In the genomic region with DNA sequence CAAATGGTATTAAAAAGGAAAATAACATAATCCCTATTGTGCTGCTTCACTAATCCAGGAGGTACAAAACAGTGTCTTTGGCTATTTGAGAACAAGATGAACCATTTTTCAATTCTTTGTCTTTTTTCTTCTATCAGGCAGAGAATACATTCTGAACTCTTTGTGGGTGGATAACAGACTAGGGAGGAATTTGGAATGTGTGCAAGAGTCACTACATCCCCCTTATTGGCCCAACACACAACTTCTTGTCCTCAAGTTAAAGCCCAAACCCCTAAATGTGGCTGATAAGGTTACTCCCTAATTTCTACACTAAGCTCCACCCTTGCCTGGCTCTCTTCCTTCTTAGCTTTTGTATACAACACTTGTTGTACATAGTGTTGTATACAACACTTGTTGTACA, we compare ENCODE assay signal across 1 cellular context.
TF ChIP-seq lines count a peak whose summit lies in the region.

No MANE protein-coding gene starts in this region.

TF ChIP-seq in IMR-90, 13 proteins besides CTCF, POLR2A, EP300 and RAD21 (continued from another document):
- TF ChIP-seq, protein P1, sequence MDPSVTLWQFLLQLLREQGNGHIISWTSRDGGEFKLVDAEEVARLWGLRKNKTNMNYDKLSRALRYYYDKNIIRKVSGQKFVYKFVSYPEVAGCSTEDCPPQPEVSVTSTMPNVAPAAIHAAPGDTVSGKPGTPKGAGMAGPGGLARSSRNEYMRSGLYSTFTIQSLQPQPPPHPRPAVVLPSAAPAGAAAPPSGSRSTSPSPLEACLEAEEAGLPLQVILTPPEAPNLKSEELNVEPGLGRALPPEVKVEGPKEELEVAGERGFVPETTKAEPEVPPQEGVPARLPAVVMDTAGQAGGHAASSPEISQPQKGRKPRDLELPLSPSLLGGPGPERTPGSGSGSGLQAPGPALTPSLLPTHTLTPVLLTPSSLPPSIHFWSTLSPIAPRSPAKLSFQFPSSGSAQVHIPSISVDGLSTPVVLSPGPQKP (IDR thresholded peaks at IDR 0.05; ENCODE audit: borderline replicate concordance, low read depth, low read length): no peak
- no peak for TF ChIP-seq RFX5 (IDR thresholded peaks at IDR 0.05; ENCODE audit: low read depth, low read length)
- no peak for TF ChIP-seq MXI1 (IDR thresholded peaks at IDR 0.05; ENCODE audit: borderline replicate concordance, low read depth, low read length)
- TF ChIP-seq, protein P2, sequence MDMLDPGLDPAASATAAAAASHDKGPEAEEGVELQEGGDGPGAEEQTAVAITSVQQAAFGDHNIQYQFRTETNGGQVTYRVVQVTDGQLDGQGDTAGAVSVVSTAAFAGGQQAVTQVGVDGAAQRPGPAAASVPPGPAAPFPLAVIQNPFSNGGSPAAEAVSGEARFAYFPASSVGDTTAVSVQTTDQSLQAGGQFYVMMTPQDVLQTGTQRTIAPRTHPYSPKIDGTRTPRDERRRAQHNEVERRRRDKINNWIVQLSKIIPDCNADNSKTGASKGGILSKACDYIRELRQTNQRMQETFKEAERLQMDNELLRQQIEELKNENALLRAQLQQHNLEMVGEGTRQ (IDR thresholded peaks at IDR 0.05; ENCODE audit: low read depth, low read length): no peak
- TF ChIP-seq MAFK (IDR thresholded peaks at IDR 0.05; ENCODE audit: low read depth, low read length): no peak
- no peak for TF ChIP-seq CEBPB (IDR thresholded peaks at IDR 0.05; ENCODE audit: low read depth, low read length)
- no peak for TF ChIP-seq RCOR1 (IDR thresholded peaks at IDR 0.05; ENCODE audit: insufficient replicate concordance, low read length)
